21 cellular contexts compared by ENCODE assay signal in the genomic region with DNA sequence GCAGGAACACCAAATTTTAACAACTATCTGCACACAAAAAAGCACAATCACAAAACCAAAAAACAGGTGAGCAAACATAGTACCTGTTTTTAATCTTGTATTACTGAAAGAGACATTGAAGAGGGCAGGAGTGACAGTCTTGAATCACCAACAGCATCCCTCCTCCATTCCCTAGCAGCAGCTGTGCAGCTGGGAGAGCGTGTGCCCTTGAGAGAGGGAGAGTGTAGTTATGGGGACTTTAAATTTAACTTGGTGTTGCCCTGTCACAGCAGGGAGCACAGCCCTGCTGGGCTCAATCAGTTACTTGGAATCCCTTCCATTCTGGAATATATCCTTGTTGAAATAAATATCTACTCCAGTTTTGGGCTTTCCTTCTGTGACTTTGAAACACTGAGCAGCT.
"Had no signal": no experiment of that assay in that cellular context is flagged by ENCODE, and none has a peak within 500 bp of the region (broad histone marks: within the 10 kb centered on the region; RNA-seq: fewer than 3 reads in every experiment).

No MANE protein-coding gene starts in this region.

- H3K4me3 Mint-ChIP-seq: activated CD4-positive, alpha-beta memory T cell treated with anti-CD3 and anti-CD28 coated beads for 36 hours; activated CD4-positive, alpha-beta T cell treated with anti-CD3 and anti-CD28 coated beads for 36 hours; activated CD8-positive, alpha-beta memory T cell treated with anti-CD3 and anti-CD28 coated beads, Interleukin-2, amount 10 ng/mL, durations not matched to agents 7 days and 5 days; activated naive CD8-positive, alpha-beta T cell treated with anti-CD3 and anti-CD28 coated beads, Interleukin-2, amount 10 ng/mL, durations not matched to agents 7 days and 5 days; dendritic cell treated with granulocyte-macrophage colony-stimulating factor and Interleukin-4, amounts not matched to agents 40 ng/mL and 50 ng/mL, for 4 days; natural killer cell; stimulated activated naive CD8-positive, alpha-beta T cell treated with anti-CD3 and anti-CD28 coated beads, Interleukin-15, Interleukin-2, amounts not matched to agents 100 ng/mL and 50 ng/mL, for 24 hours had no signal

- H3K9me3 Mint-ChIP-seq: dendritic cell treated with granulocyte-macrophage colony-stimulating factor and Interleukin-4, amounts not matched to agents 40 ng/mL and 50 ng/mL, for 4 days had no signal

- H3K27ac ChIP-seq: cardiac muscle cell, esophagus squamous epithelium, pancreas, right lobe of liver, transverse colon, uterus had no signal

- ATAC-seq: activated CD4-positive, alpha-beta T cell treated with anti-CD3 and anti-CD28 coated beads for 36 hours; activated CD8-positive, alpha-beta memory T cell treated with anti-CD3 and anti-CD28 coated beads, Interleukin-2, amount 10 ng/mL, durations not matched to agents 7 days and 5 days; natural killer cell; pancreas; right lobe of liver had no signal

- H3K4me1 ChIP-seq: esophagus squamous epithelium, pancreas, right lobe of liver, transverse colon, uterus had no signal

- DNase-seq: activated CD4-positive, alpha-beta memory T cell treated with anti-CD3 and anti-CD28 coated beads for 36 hours; activated CD4-positive, alpha-beta T cell treated with anti-CD3 and anti-CD28 coated beads for 36 hours; activated CD8-positive, alpha-beta memory T cell treated with anti-CD3 and anti-CD28 coated beads, Interleukin-2, amount 10 ng/mL, durations not matched to agents 7 days and 5 days; activated naive CD4-positive, alpha-beta T cell treated with Interleukin-2 at 50 U/mL for 16 hours; activated naive CD8-positive, alpha-beta T cell treated with anti-CD3 and anti-CD28 coated beads, Interleukin-2, amount 10 ng/mL, durations not matched to agents 7 days and 5 days; activated T-cell treated with anti-CD3 and anti-CD28 coated beads, Interleukin-2, amount 50 U/mL, for 1 hour; amygdala; effector CD8-positive, alpha-beta T cell; esophagus squamous epithelium; natural killer cell; pancreas; right lobe of liver; small intestine; stimulated activated CD4-positive, alpha-beta T cell treated with anti-CD3 and anti-CD28 coated beads, Interleukin-15, amount 100 ng/mL, for 24 hours; stimulated activated CD4-positive, alpha-beta T cell treated with anti-CD3 and anti-CD28 coated beads, Interleukin-2, amount 100 ng/mL, for 48 hours; transverse colon; uterus had no signal

- H3K4me1 Mint-ChIP-seq: activated CD4-positive, alpha-beta T cell treated with anti-CD3 and anti-CD28 coated beads for 36 hours; activated CD8-positive, alpha-beta memory T cell treated with anti-CD3 and anti-CD28 coated beads, Interleukin-2, amount 10 ng/mL, durations not matched to agents 7 days and 5 days; activated naive CD8-positive, alpha-beta T cell treated with anti-CD3 and anti-CD28 coated beads, Interleukin-2, amount 10 ng/mL, durations not matched to agents 7 days and 5 days; natural killer cell had no signal

- H3K27ac Mint-ChIP-seq: activated CD4-positive, alpha-beta memory T cell treated with anti-CD3 and anti-CD28 coated beads for 36 hours; activated CD4-positive, alpha-beta T cell treated with anti-CD3 and anti-CD28 coated beads for 36 hours; activated CD8-positive, alpha-beta memory T cell treated with anti-CD3 and anti-CD28 coated beads, Interleukin-2, amount 10 ng/mL, durations not matched to agents 7 days and 5 days; activated naive CD8-positive, alpha-beta T cell treated with anti-CD3 and anti-CD28 coated beads, Interleukin-2, amount 10 ng/mL, durations not matched to agents 7 days and 5 days; activated T-helper 2 cell treated with anti-CD3 and anti-CD28 coated beads, Interferon-gamma antibody, Interleukin-2, Interleukin-4, amounts not matched to agents 10 μg/mL and 5 μg/mL and 100 μg/mL, durations not matched to agents 14 hours and 24 hours and 36 hours; dendritic cell treated with granulocyte-macrophage colony-stimulating factor and Interleukin-4, amounts not matched to agents 40 ng/mL and 50 ng/mL, for 4 days; natural killer cell; stimulated activated naive CD8-positive, alpha-beta T cell treated with anti-CD3 and anti-CD28 coated beads, Interleukin-15, Interleukin-2, amounts not matched to agents 100 ng/mL and 50 ng/mL, for 24 hours had no signal

- H3K27me3 ChIP-seq: cardiac muscle cell, esophagus squamous epithelium, pancreas, right lobe of liver, transverse colon, uterus had no signal

- H3K9me3 ChIP-seq: esophagus squamous epithelium, pancreas, right lobe of liver, transverse colon, uterus had no signal

- H3K36me3 Mint-ChIP-seq: activated CD4-positive, alpha-beta memory T cell treated with anti-CD3 and anti-CD28 coated beads for 36 hours; activated CD8-positive, alpha-beta memory T cell treated with anti-CD3 and anti-CD28 coated beads, Interleukin-2, amount 10 ng/mL, durations not matched to agents 7 days and 5 days; activated naive CD8-positive, alpha-beta T cell treated with anti-CD3 and anti-CD28 coated beads, Interleukin-2, amount 10 ng/mL, durations not matched to agents 7 days and 5 days; natural killer cell had no signal

- H3K27me3 Mint-ChIP-seq: activated CD4-positive, alpha-beta memory T cell treated with anti-CD3 and anti-CD28 coated beads for 36 hours; activated CD4-positive, alpha-beta T cell treated with anti-CD3 and anti-CD28 coated beads for 36 hours; activated CD8-positive, alpha-beta memory T cell treated with anti-CD3 and anti-CD28 coated beads, Interleukin-2, amount 10 ng/mL, durations not matched to agents 7 days and 5 days; activated naive CD8-positive, alpha-beta T cell treated with anti-CD3 and anti-CD28 coated beads, Interleukin-2, amount 10 ng/mL, durations not matched to agents 7 days and 5 days; dendritic cell treated with granulocyte-macrophage colony-stimulating factor and Interleukin-4, amounts not matched to agents 40 ng/mL and 50 ng/mL, for 4 days; stimulated activated naive CD8-positive, alpha-beta T cell treated with anti-CD3 and anti-CD28 coated beads, Interleukin-15, Interleukin-2, amounts not matched to agents 100 ng/mL and 50 ng/mL, for 24 hours had no signal
